14 cellular contexts compared by ENCODE assay signal in the genomic region with DNA sequence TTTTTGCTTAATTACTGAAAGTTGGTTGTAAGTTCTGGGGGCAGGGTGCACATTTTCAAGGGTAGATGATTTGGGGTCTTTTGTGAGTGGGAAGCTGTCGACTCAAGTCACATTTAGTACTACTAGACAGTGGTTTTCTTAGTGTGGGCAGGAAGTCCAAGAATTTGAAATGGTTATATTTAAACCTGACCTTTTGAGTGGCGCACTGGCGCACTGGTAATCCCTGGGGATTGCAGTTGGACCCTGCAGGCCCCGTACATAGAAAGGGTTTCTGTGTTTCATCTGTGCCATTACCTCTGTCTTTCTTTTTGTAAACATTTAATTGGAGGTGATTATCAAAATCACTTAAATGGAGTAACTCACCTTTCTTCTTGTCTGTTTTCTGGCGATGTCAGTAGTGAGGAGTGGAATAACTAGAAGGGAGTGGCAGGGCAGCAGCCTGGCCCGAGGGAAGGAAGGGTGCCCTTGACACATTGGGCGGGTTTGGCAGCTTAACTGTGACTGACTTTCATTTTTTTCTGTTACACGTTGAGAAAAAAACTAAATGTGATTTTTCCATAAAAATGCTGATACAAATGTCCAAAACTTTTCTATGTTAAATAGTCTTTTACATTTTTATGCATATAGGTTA.
DNase-seq lines count a peak whose midpoint lies in the region; ATAC-seq and TF ChIP-seq lines count a peak whose summit lies in the region.
"Had no signal": no experiment of that assay in that cellular context is flagged by ENCODE, and none has a peak within 500 bp of the region (broad histone marks: within the 10 kb centered on the region; RNA-seq: fewer than 3 reads in every experiment).

No MANE protein-coding gene starts in this region.

- no peaks in the 10 kb centered on the region for H3K27me3 ChIP-seq in adrenal gland
- no peaks in the 10 kb centered on the region for H3K27me3 ChIP-seq in right atrium auricular region
- H3K27me3 ChIP-seq in subcutaneous abdominal adipose tissue (ENCODE audit: control insufficient read depth in 5 of 5, insufficient read depth in 4 of 5, low read length in 5 of 5): no peaks in the 10 kb centered on the region
- H3K27me3 ChIP-seq: hepatocyte had no signal

- no peaks in the 10 kb centered on the region for H3K27me3 Mint-ChIP-seq in activated CD4-positive, alpha-beta T cell treated with anti-CD3 and anti-CD28 coated beads for 36 hours
- H3K27me3 Mint-ChIP-seq: central memory CD8-positive, alpha-beta T cell had no signal

- H3K9me3 ChIP-seq in adrenal gland (replicated peaks in 1 of 3): no peaks in the 10 kb centered on the region
- no peaks in the 10 kb centered on the region for H3K9me3 ChIP-seq in right atrium auricular region
- H3K9me3 ChIP-seq in subcutaneous abdominal adipose tissue (ENCODE audit: control insufficient read depth in 5 of 5, low read length in 5 of 5): no peaks in the 10 kb centered on the region

- H3K36me3 ChIP-seq in adrenal gland (replicated peaks in 1 of 2) (peaks cover 0 to 37% of the 10 kb centered on the region in 2 donors), right atrium auricular region (peaks cover 30% of the 10 kb centered on the region), subcutaneous abdominal adipose tissue (ENCODE audit: control insufficient read depth in 5 of 5, insufficient read depth in 5 of 5, low read length in 5 of 5) (peaks cover 31 to 55% (median 41%) of the 10 kb centered on the region in 5 donors)

- TF ChIP-seq CTCF in adrenal gland (IDR thresholded peaks at IDR 0.05) (no peak), right atrium auricular region (IDR thresholded peaks at IDR 0.05) (no peak)

- intact Hi-C loops in activated CD4-positive, alpha-beta T cell treated with anti-CD3 and anti-CD28 coated beads for 36 hours (cut with DNase I, micrococcal nuclease): no loop called here
- intact Hi-C loops in adrenal gland (cut with DNase I): no loop called here

- POLR2A ChIA-PET in activated CD4-positive, alpha-beta T cell treated with anti-CD3 and anti-CD28 coated beads for 36 hours (lab: Charles Lee): no interaction called here

- H3K27ac ChIP-seq in adrenal gland (peak overlapping the region in 3 of 5 donors; percentile 13 to 48 (median 25)), right atrium auricular region (peak overlapping the region; percentile 74 to 78), subcutaneous abdominal adipose tissue (ENCODE audit: low read depth, low read length) (peak overlapping the region; percentile 33)
- H3K27ac ChIP-seq: hepatocyte had no signal

- no peak overlapping the region for H3K4me3 Mint-ChIP-seq in activated CD4-positive, alpha-beta T cell treated with anti-CD3 and anti-CD28 coated beads for 36 hours
- H3K4me3 Mint-ChIP-seq: central memory CD8-positive, alpha-beta T cell; nephron progenitor cell had no signal

- H3K4me3 ChIP-seq in adrenal gland: no peak overlapping the region
- H3K4me3 ChIP-seq in right atrium auricular region: no peak overlapping the region
- H3K4me3 ChIP-seq in subcutaneous abdominal adipose tissue (ENCODE audit: low read depth in 1 of 5, low read length in 5 of 5): no peak overlapping the region
- H3K4me3 ChIP-seq: hepatocyte had no signal

- peaks cover 16% of the 10 kb centered on the region for H3K4me1 Mint-ChIP-seq in activated CD4-positive, alpha-beta T cell treated with anti-CD3 and anti-CD28 coated beads for 36 hours
- H3K4me1 Mint-ChIP-seq: nephron progenitor cell had no signal

- TF ChIP-seq POLR2A in adrenal gland (IDR thresholded peaks at IDR 0.05): no peak

- peaks cover 54% of the 10 kb centered on the region for H3K36me3 Mint-ChIP-seq in activated CD4-positive, alpha-beta T cell treated with anti-CD3 and anti-CD28 coated beads for 36 hours (ENCODE audit: low read depth)

- H3K9me3 Mint-ChIP-seq in activated CD4-positive, alpha-beta T cell treated with anti-CD3 and anti-CD28 coated beads for 36 hours (ENCODE audit: low read depth): no peaks in the 10 kb centered on the region
- H3K9me3 Mint-ChIP-seq: central memory CD8-positive, alpha-beta T cell; nephron progenitor cell had no signal

- no peak for DNase-seq in activated CD4-positive, alpha-beta T cell treated with anti-CD3 and anti-CD28 coated beads for 36 hours
- DNase-seq in activated CD4-positive, alpha-beta T cell treated with anti-CD3 and anti-CD28 coated beads, Interleukin-2, amount 50 U/mL, for 48 hours: no peak
- DNase-seq in adrenal gland: peak in 4 of 7 donors; percentile 34 to 59 (median 52)
- no peak for DNase-seq in right atrium auricular region (ENCODE audit: low spot score)
- DNase-seq in activated gamma-delta T cell treated with Interleukin-2 at 50 U/mL for 16 hours: no peak
- no peak for DNase-seq in activated CD8-positive, alpha-beta memory T cell treated with anti-CD3 and anti-CD28 coated beads, Interleukin-2, amount 50 U/mL, for 4 hours
- DNase-seq: MV-4-11, nephron progenitor cell had no signal

- H3K4me1 ChIP-seq in adrenal gland (replicated peaks in 1 of 2): peaks cover 0 to 19% of the 10 kb centered on the region in 2 donors
- peaks cover 0 to 41% of the 10 kb centered on the region in 2 donors for H3K4me1 ChIP-seq in right atrium auricular region
- H3K4me1 ChIP-seq in subcutaneous abdominal adipose tissue (ENCODE audit: control insufficient read depth in 5 of 5, insufficient read depth in 5 of 5, low read length in 5 of 5): peaks cover 0 to 33% (median 26%) of the 10 kb centered on the region in 5 donors

- ATAC-seq in activated CD4-positive, alpha-beta T cell treated with anti-CD3 and anti-CD28 coated beads for 36 hours: no peak
- ATAC-seq in HG02870 (IDR thresholded peaks at IDR 0.05; ENCODE audit: unreplicated experiment): no peak
- ATAC-seq: HCT116, SK-N-SH treated with all-trans-retinoic acid at 6 μM for 48 hours had no signal

- WGBS in adrenal gland, 4 donors: 51 to 60% (median 55%) methylated on average over 8 of the region's 8 CpGs

- peak overlapping the region; percentile 67 for H3K27ac Mint-ChIP-seq in activated CD4-positive, alpha-beta T cell treated with anti-CD3 and anti-CD28 coated beads for 36 hours

- H3K9ac ChIP-seq in subcutaneous abdominal adipose tissue (ENCODE audit: low read length in 5 of 5): no peak overlapping the region

- CTCF ChIA-PET in activated CD4-positive, alpha-beta T cell treated with anti-CD3 and anti-CD28 coated beads for 36 hours (lab: Charles Lee): interaction anchor here (1.0 to 3.7 kb wide), 3 partner anchors 11 to 523 kb away, joined by 3 to 17 read pairs (median 5); no protein-coding TSS in a partner anchor

Comparison
In these comparisons a context has a peak if more than half of its experiments do, and no peak if none do; other contexts are left out.
1. DNase-seq: peak in adrenal gland (4 of 7); none in activated CD4-positive, alpha-beta T cell treated with anti-CD3 and anti-CD28 coated beads for 36 hours (single experiment), activated CD4-positive, alpha-beta T cell treated with anti-CD3 and anti-CD28 coated beads, Interleukin-2, amount 50 U/mL, for 48 hours (0 of 2), right atrium auricular region (single experiment), activated gamma-delta T cell treated with Interleukin-2 at 50 U/mL for 16 hours (single experiment) and activated CD8-positive, alpha-beta memory T cell treated with anti-CD3 and anti-CD28 coated beads, Interleukin-2, amount 50 U/mL, for 4 hours (single experiment).
2. H3K27ac ChIP-seq: peak in every context shown above with its lines; median percentile 76 in right atrium auricular region; 33 in subcutaneous abdominal adipose tissue; 25 in adrenal gland.